Comparison of ENCODE assay signal across 8 cellular contexts in the genomic region with DNA sequence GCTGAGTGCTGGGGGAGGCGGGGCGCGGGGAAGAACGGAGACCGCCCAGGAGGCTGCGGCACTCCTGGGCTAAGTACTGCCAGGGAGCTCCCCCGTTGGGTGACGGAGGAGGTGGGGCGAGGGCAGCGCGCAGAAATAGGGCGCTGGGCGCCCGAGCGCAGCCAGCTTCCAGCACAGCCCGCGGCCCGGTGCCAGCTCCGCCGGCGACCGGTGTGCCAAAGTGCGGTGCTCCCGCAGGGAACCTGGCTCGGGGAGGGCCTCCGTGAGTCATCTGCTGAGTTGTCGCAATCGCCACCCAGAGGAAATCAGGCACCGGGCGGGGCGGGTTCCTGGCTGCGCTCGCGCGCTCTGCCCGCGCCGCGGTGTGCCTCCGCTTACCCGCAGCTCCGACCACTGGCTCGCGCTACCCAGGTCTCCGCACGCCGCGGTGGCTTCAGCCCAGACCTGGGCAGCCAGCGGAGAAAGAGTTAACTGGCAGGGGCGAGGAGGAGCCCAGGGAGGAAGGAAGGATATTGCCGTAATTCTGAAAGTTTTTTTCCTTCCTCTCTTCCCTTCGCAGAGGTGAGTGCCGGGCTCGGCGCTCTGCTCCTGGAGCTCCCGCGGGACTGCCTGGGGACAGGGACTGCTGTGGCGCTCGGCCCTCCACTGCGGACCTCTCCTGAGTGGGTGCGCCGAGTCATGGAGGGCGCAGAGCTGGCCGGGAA. TPM values are rescaled to one million over a fixed set of nuclear protein-coding genes. Genes with fewer than 3 reads are reported as not detected.
DNase-seq lines count a peak whose midpoint lies in the region; ATAC-seq and TF ChIP-seq lines count a peak whose summit lies in the region.

GPAT3 (plus strand) TSS at position 164 of the 704 bp plus-strand sequence; CDS start at position 679, 515 bp downstream.

- H3K9ac ChIP-seq in mucosa of rectum (ENCODE audit: low read depth in 1 of 2, low read length in 2 of 2): peak within 1 kb of the TSS; percentile 81 to 91

- CTCF ChIA-PET in A673 (lab: Charles Lee): no interaction called here

- no peaks in the 10 kb centered on the region for H3K36me3 ChIP-seq in A673 (ENCODE audit: insufficient read depth, low read length, poor library complexity, severe bottlenecking)
- peaks cover 0 to 2% of the 10 kb centered on the region in 2 donors for H3K36me3 ChIP-seq in mucosa of rectum (ENCODE audit: control insufficient read depth in 2 of 2, insufficient read depth in 2 of 2, low read length in 2 of 2)

- H3K9me3 ChIP-seq in A673 (ENCODE audit: low read depth, low read length, poor library complexity, severe bottlenecking): no peaks in the 10 kb centered on the region
- H3K9me3 ChIP-seq in mucosa of rectum (ENCODE audit: control insufficient read depth in 2 of 2, low read length in 2 of 2): no peaks in the 10 kb centered on the region

- peak; percentile 36 for DNase-seq in A673 (ENCODE audit: low spot score)
- DNase-seq in NOMO-1 (lab: John Stamatoyannopoulos, UW; ENCODE audit: unreplicated experiment in 2 of 2): peak; percentile 68 to 77
- DNase-seq in activated T-cell treated with anti-CD3 and anti-CD28 coated beads for 1 hour (ENCODE audit: low read depth): peak; percentile 52
- peak; percentile 12 to 30 for DNase-seq in stimulated activated CD8-positive, alpha-beta memory T cell treated with anti-CD3 and anti-CD28 coated beads, Interleukin-4, amount 100 ng/mL, for 4 hours (ENCODE audit: low read depth in 2 of 2, low spot score in 1 of 2)

- no TSS peak for BruUV-seq in A673 (replicated peaks; lab: Mats Ljungman, UMichigan)

- H3K27ac ChIP-seq in A673 (ENCODE audit: low read depth, low read length, poor library complexity, severe bottlenecking) (no peak within 1 kb of the TSS), mucosa of rectum (ENCODE audit: low read depth in 2 of 2, low read length in 2 of 2) (peak within 1 kb of the TSS; percentile 89)

- H3K4me1 ChIP-seq in A673 (ENCODE audit: insufficient read depth, low read length, poor library complexity, severe bottlenecking) (no peaks in the 10 kb centered on the region), mucosa of rectum (ENCODE audit: control insufficient read depth in 2 of 2, insufficient read depth in 2 of 2, low read length in 2 of 2) (peaks cover 11 to 18% of the 10 kb centered on the region in 2 donors)

- no peaks in the 10 kb centered on the region for H3K27me3 ChIP-seq in A673 (replicated peaks; ENCODE audit: insufficient read depth, low read depth, low read length, poor library complexity)
- H3K27me3 ChIP-seq in mucosa of rectum (ENCODE audit: control insufficient read depth in 2 of 2, insufficient read depth in 2 of 2, low read length in 2 of 2): no peaks in the 10 kb centered on the region

- in situ Hi-C loops in endometrial microvascular endothelial cells (cut with HindIII; ENCODE audit: inconsistent ontology term, low pct_unique_long_range_greater_than_20kb, low sequenced_read_pairs): no loop called here

- ATAC-seq in GM18520 (IDR thresholded peaks at IDR 0.05; ENCODE audit: unreplicated experiment) (peak; percentile 58), HG03045 (IDR thresholded peaks at IDR 0.05; ENCODE audit: unreplicated experiment) (peak; percentile 73)

- intact Hi-C loops in A673 (cut with micrococcal nuclease; ENCODE audit: unreplicated experiment): no loop called here

- H3K4me3 ChIP-seq in A673 (ENCODE audit: low read depth, low read length, poor library complexity, severe bottlenecking) (peak within 1 kb of the TSS; percentile 58), mucosa of rectum (ENCODE audit: low read length in 2 of 2) (peak within 1 kb of the TSS; percentile 90)

- POLR2A ChIA-PET in A673 (lab: Charles Lee; ENCODE audit: low non-redundant PET): no interaction called here

- TF ChIP-seq CTCF in A673 (conservative IDR thresholded peaks at IDR 0.05; ENCODE audit: low read depth, low read length): no peak

RNA-seq across cellular contexts. Expression of gene GPAT3, which starts in this region (rescaled TPM):
- total RNA-seq in A673 (2021) (0.74 and 1.2 TPM in 2 replicates), endometrial microvascular endothelial cells (ENCODE audit: inconsistent ontology term) (11.6 TPM)

Comparison
In these comparisons a context has a peak if more than half of its experiments do, and no peak if none do; other contexts are left out.
1. DNase-seq: peak in every context shown above with its lines; median percentile 72 in NOMO-1; 52 in activated T-cell treated with anti-CD3 and anti-CD28 coated beads for 1 hour; 36 in A673; 21 in stimulated activated CD8-positive, alpha-beta memory T cell treated with anti-CD3 and anti-CD28 coated beads, Interleukin-4, amount 100 ng/mL, for 4 hours.